Comparison of ENCODE assay signal across 8 cellular contexts in the genomic region with DNA sequence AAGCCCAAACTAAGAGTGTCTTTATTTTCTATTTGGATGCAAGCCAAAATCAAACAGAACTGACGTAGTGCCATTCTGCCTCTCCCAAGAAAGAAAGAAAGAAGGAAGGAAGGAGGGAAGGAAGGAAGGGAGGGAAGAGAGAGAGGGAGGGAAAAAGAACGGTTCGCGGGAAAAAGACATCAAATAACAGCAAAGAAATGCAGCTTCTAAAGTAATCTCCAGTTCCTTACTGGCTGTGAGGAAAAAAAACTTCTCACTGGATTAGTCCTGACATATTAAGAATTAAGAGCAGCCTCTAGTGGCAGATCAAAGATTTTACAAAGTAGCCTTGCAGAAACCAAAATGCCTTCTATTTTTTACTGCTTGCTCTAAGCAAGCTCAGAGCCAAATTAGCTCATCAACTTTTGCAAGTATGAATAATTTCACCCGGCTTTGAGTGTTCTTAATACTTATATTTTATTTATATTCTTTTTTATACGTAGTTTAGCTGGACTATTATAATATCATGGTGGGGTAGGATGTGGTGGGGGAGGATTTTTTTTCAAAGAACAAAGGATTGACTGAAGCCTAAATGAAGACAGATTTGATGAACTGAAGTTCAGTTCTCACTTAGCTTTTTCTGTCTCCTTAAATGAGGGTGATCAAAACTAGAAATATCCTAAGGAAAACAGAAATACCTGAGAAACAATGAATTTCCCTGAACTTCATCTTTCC. TPM values are rescaled to one million over a fixed set of nuclear protein-coding genes. Genes with fewer than 3 reads are reported as not detected.
DNase-seq lines count a peak whose midpoint lies in the region; ATAC-seq and TF ChIP-seq lines count a peak whose summit lies in the region.

No MANE protein-coding gene starts in this region.

- H3K4me3 Mint-ChIP-seq in activated CD4-positive, alpha-beta T cell treated with anti-CD3 and anti-CD28 coated beads for 36 hours, result no peak overlapping the region
- H3K4me3 Mint-ChIP-seq in activated T-cell treated with anti-CD3 and anti-CD28 coated beads, Interleukin-2, amount 50 U/mL, for 72 hours, result no peak overlapping the region

- H3K36me3 Mint-ChIP-seq in activated CD4-positive, alpha-beta T cell treated with anti-CD3 and anti-CD28 coated beads for 36 hours (ENCODE audit: low read depth), result no peaks in the 10 kb centered on the region
- no peaks in the 10 kb centered on the region for H3K36me3 Mint-ChIP-seq in activated T-cell treated with anti-CD3 and anti-CD28 coated beads, Interleukin-2, amount 50 U/mL, for 72 hours (ENCODE audit: insufficient read depth in 2 of 2)

- H3K9me3 Mint-ChIP-seq in activated CD4-positive, alpha-beta T cell treated with anti-CD3 and anti-CD28 coated beads for 36 hours (ENCODE audit: low read depth), result no peaks in the 10 kb centered on the region
- no peaks in the 10 kb centered on the region for H3K9me3 Mint-ChIP-seq in activated T-cell treated with anti-CD3 and anti-CD28 coated beads, Interleukin-2, amount 50 U/mL, for 72 hours

- peak; percentile 50 for TF ChIP-seq CTCF in KMS-11 (conservative IDR thresholded peaks at IDR 0.05; ENCODE audit: low read depth, low read length)
- peak; percentile 71 for TF ChIP-seq CTCF in astrocyte of the cerebellum (IDR thresholded peaks at IDR 0.05; ENCODE audit: low read depth, low read length, missing control alignments)
- peak; percentile 59 for TF ChIP-seq CTCF in kidney epithelial cell (IDR thresholded peaks at IDR 0.05; ENCODE audit: insufficient read depth, low read length, poor library complexity, severe bottlenecking)

- intact Hi-C loops in activated CD4-positive, alpha-beta T cell treated with anti-CD3 and anti-CD28 coated beads for 36 hours (cut with DNase I, micrococcal nuclease), result no loop called here

- no peak overlapping the region for H3K9ac ChIP-seq in KMS-11

- H4K20me1 ChIP-seq in KMS-11 (ENCODE audit: insufficient read depth), result no peaks in the 10 kb centered on the region

- no peak overlapping the region for H3K27ac ChIP-seq in KMS-11

- POLR2A ChIA-PET in activated CD4-positive, alpha-beta T cell treated with anti-CD3 and anti-CD28 coated beads for 36 hours (lab: Charles Lee), result no interaction called here

- H3K36me3 ChIP-seq in KMS-11 (ENCODE audit: insufficient read depth) (no peaks in the 10 kb centered on the region), kidney epithelial cell (ENCODE audit: control insufficient read depth, insufficient read depth, low read length) (no peaks in the 10 kb centered on the region)

- H3K79me2 ChIP-seq in KMS-11 (ENCODE audit: insufficient read depth, low read depth), result no peaks in the 10 kb centered on the region

- no peak overlapping the region for H2AFZ ChIP-seq in KMS-11 (ENCODE audit: low read depth)

- H3K27ac Mint-ChIP-seq in activated CD4-positive, alpha-beta T cell treated with anti-CD3 and anti-CD28 coated beads for 36 hours, result no peak overlapping the region
- H3K27ac Mint-ChIP-seq in activated T-cell treated with anti-CD3 and anti-CD28 coated beads, Interleukin-2, amount 50 U/mL, for 72 hours, result no peak overlapping the region

- CTCF ChIA-PET in activated CD4-positive, alpha-beta T cell treated with anti-CD3 and anti-CD28 coated beads for 36 hours (lab: Charles Lee), result interaction anchor here (1.0 kb wide), 1 partner anchor 9 kb away, joined by 4 read pairs; no protein-coding TSS in a partner anchor

- no peak for ATAC-seq in activated CD4-positive, alpha-beta T cell treated with anti-CD3 and anti-CD28 coated beads for 36 hours
- no peak for ATAC-seq in GM21390 (IDR thresholded peaks at IDR 0.05; ENCODE audit: unreplicated experiment)
- ATAC-seq in stimulated activated naive CD8-positive, alpha-beta T cell treated with anti-CD3 and anti-CD28 coated beads, Interleukin-15, Interleukin-2, amounts not matched to agents 100 U/mL and 50 U/mL, for 24 hours, result no peak
- no peak for ATAC-seq in activated T-cell treated with anti-CD3 and anti-CD28 coated beads, Interleukin-2, amount 50 U/mL, for 72 hours (replicated peaks in 1 of 2)

- no peak overlapping the region for H3K4me2 ChIP-seq in KMS-11

- no peaks in the 10 kb centered on the region for H3K27me3 ChIP-seq in KMS-11 (ENCODE audit: insufficient read depth, low read depth)
- H3K27me3 ChIP-seq in kidney epithelial cell (ENCODE audit: control insufficient read depth, insufficient read depth, low read length), result no peaks in the 10 kb centered on the region

- H3K4me1 ChIP-seq in KMS-11 (ENCODE audit: low read depth, poor library complexity, severe bottlenecking), result no peaks in the 10 kb centered on the region

- H3K27me3 Mint-ChIP-seq in activated CD4-positive, alpha-beta T cell treated with anti-CD3 and anti-CD28 coated beads for 36 hours, result peaks cover 7% of the 10 kb centered on the region
- H3K27me3 Mint-ChIP-seq in activated T-cell treated with anti-CD3 and anti-CD28 coated beads, Interleukin-2, amount 50 U/mL, for 72 hours (ENCODE audit: low read depth), result peaks cover 10% of the 10 kb centered on the region

- H3K4me1 Mint-ChIP-seq in activated CD4-positive, alpha-beta T cell treated with anti-CD3 and anti-CD28 coated beads for 36 hours, result no peaks in the 10 kb centered on the region
- H3K4me1 Mint-ChIP-seq in activated T-cell treated with anti-CD3 and anti-CD28 coated beads, Interleukin-2, amount 50 U/mL, for 72 hours (ENCODE audit: low read depth), result no peaks in the 10 kb centered on the region

- in situ Hi-C loops in astrocyte of the cerebellum (cut with HindIII; ENCODE audit: low sequenced_read_pairs), result no loop called here

- DNase-seq in D341Med (ENCODE audit: low spot score) (peak; percentile 58), astrocyte of the cerebellum (ENCODE audit: low read depth) (peak; percentile 57), kidney epithelial cell (ENCODE audit: low read depth) (peak; percentile 43)
- DNase-seq in activated CD4-positive, alpha-beta T cell treated with anti-CD3 and anti-CD28 coated beads for 36 hours, result no peak
- no peak for DNase-seq in stimulated activated naive CD8-positive, alpha-beta T cell treated with anti-CD3 and anti-CD28 coated beads, Interleukin-15, Interleukin-2, amounts not matched to agents 100 U/mL and 50 U/mL, for 24 hours
- DNase-seq in activated T-cell treated with anti-CD3 and anti-CD28 coated beads, Interleukin-2, amount 50 U/mL, for 72 hours, result no peak

- H3K4me3 ChIP-seq in KMS-11 (IDR thresholded peaks at IDR 0.05; ENCODE audit: insufficient read depth, low read depth, low read length) (no peak overlapping the region), astrocyte of the cerebellum (ENCODE audit: low read depth, low read length) (peak overlapping the region; percentile 24), kidney epithelial cell (ENCODE audit: low read depth, low read length) (no peak overlapping the region)

RNA-seq across cellular contexts. Expression of a gene that starts 36.6 kb away (rescaled TPM):
- 0.29 and 1.3 TPM in 2 replicates for total RNA-seq in kidney epithelial cell
- under 1 TPM in 1 of 2 experiments, not detected in 1; 0.09 TPM for total RNA-seq in activated CD4-positive, alpha-beta T cell treated with anti-CD3 and anti-CD28 coated beads for 36 hours
- under 1 TPM in 1 of 2 donors, not detected in 1; 0.31 TPM for total RNA-seq in activated T-cell treated with anti-CD3 and anti-CD28 coated beads, Interleukin-2, amount 50 U/mL, for 72 hours

Comparison
In these comparisons a context has a peak if more than half of its experiments do, and no peak if none do; other contexts are left out.
1. DNase-seq: peak in D341Med (single experiment), astrocyte of the cerebellum (single experiment) and kidney epithelial cell (single experiment); none in activated CD4-positive, alpha-beta T cell treated with anti-CD3 and anti-CD28 coated beads for 36 hours (single experiment), stimulated activated naive CD8-positive, alpha-beta T cell treated with anti-CD3 and anti-CD28 coated beads, Interleukin-15, Interleukin-2, amounts not matched to agents 100 U/mL and 50 U/mL, for 24 hours (single experiment) and activated T-cell treated with anti-CD3 and anti-CD28 coated beads, Interleukin-2, amount 50 U/mL, for 72 hours (0 of 2).
2. Peak in every context shown above with its lines, with median percentiles within 50 percentile points of each other: CTCF ChIP-seq.